Comparison of ENCODE assay signal across 10 cellular contexts in the genomic region with DNA sequence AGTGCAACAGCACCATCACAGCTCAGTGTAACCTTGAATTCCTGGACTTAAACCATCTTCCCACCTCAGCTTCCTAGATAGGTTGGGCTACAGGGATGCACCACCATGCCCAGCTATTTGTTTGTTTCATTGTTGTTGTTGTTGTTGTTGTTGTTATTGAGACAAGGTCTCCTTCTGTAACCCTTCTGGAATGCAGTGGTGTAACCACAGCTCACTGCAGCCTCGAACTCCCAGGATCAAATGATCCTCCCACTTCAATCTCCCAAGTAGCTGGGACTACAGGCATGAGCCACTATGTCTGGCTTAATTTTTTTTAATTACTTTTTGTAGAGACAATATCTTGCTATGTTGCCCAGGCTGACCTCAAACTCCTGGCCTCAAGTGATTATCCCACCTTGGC. TPM values are rescaled to one million over a fixed set of nuclear protein-coding genes. Genes with fewer than 3 reads are reported as not detected.
DNase-seq lines count a peak whose midpoint lies in the region; ATAC-seq, FAIRE-seq and TF ChIP-seq lines count a peak whose summit lies in the region.
"Had no signal": no experiment of that assay in that cellular context is flagged by ENCODE, and none has a peak within 500 bp of the region (broad histone marks: within the 10 kb centered on the region; RNA-seq: fewer than 3 reads in every experiment).

No MANE protein-coding gene starts in this region.

- H3K9me3 Mint-ChIP-seq in CD4-positive, alpha-beta memory T cell = no peaks in the 10 kb centered on the region
- H3K9me3 Mint-ChIP-seq in osteocyte (ENCODE audit: unreplicated experiment) = no peaks in the 10 kb centered on the region

- FAIRE-seq in D721Med (lab: Jason Lieb, UNC) = no peak

- H3K27me3 Mint-ChIP-seq in CD4-positive, alpha-beta memory T cell = no peaks in the 10 kb centered on the region
- no peaks in the 10 kb centered on the region for H3K27me3 Mint-ChIP-seq in osteocyte (ENCODE audit: unreplicated experiment)

- no peak overlapping the region for H3K4me3 ChIP-seq in CD4-positive, alpha-beta memory T cell (ENCODE audit: low read length in 2 of 2)
- peak overlapping the region; percentile 59; the same call in 1 of the 2 replicates for H3K4me3 ChIP-seq in MM.1S (ENCODE audit: low read length)
- no peak overlapping the region for H3K4me3 ChIP-seq in colonic mucosa

- H3K27ac ChIP-seq in CD4-positive, alpha-beta memory T cell (ENCODE audit: low read depth, low read length) = peak overlapping the region; percentile 54
- H3K27ac ChIP-seq in MM.1S (ENCODE audit: low read length) (no peak overlapping the region; the same call in 1 of the 2 replicates), colonic mucosa (peak overlapping the region; percentile 87)

- H3K9me3 ChIP-seq in CD4-positive, alpha-beta memory T cell (ENCODE audit: control insufficient read depth in 1 of 2, low read length in 2 of 2) = no peaks in the 10 kb centered on the region
- no peaks in the 10 kb centered on the region for H3K9me3 ChIP-seq in MM.1S (replicated peaks; ENCODE audit: insufficient read depth, low read length)
- H3K9me3 ChIP-seq in colonic mucosa = no peaks in the 10 kb centered on the region

- no peak for ATAC-seq in GM21717 (IDR thresholded peaks at IDR 0.05; ENCODE audit: unreplicated experiment)

- peak overlapping the region in 1 of 8 donors; percentile 93 for H3K4me3 Mint-ChIP-seq in CD4-positive, alpha-beta memory T cell
- H3K4me3 Mint-ChIP-seq in osteocyte (ENCODE audit: unreplicated experiment) = no peak overlapping the region

- H3K36me3 Mint-ChIP-seq in CD4-positive, alpha-beta memory T cell = peaks cover 0 to 5% of the 10 kb centered on the region in 2 donors
- H3K36me3 Mint-ChIP-seq in osteocyte (ENCODE audit: unreplicated experiment) = no peaks in the 10 kb centered on the region

- TF ChIP-seq CTCF in MM.1S (IDR thresholded peaks at IDR 0.05; ENCODE audit: low read length) = no peak
- no peak for TF ChIP-seq CTCF in colonic mucosa (IDR thresholded peaks at IDR 0.05)
- no peak for TF ChIP-seq CTCF in osteocyte (IDR thresholded peaks at IDR 0.05)
- TF ChIP-seq CTCF in D721Med (IDR thresholded peaks at IDR 0.05; ENCODE audit: insufficient read depth, missing control alignments) = no peak

- H4K20me1 ChIP-seq in MM.1S (ENCODE audit: insufficient read depth, low read length) = no peaks in the 10 kb centered on the region

- peaks cover 10 to 37% (median 18%) of the 10 kb centered on the region in 4 donors for H3K4me1 Mint-ChIP-seq in CD4-positive, alpha-beta memory T cell
- H3K4me1 Mint-ChIP-seq in osteocyte (ENCODE audit: unreplicated experiment) = peaks cover 25% of the 10 kb centered on the region

- H3K4me2 ChIP-seq in MM.1S (ENCODE audit: low read depth, low read length) = peak overlapping the region; percentile 79; the same call in 1 of the 2 replicates

- intact Hi-C loops in CD4-positive, alpha-beta memory T cell (cut with micrococcal nuclease) = loop anchor here (2.0 to 5.0 kb wide), 2 partner anchors 15 to 393 kb away; a partner anchor contains a TSS
- intact Hi-C loops in colonic mucosa (cut with DNase I) = no loop called here

- no peaks in the 10 kb centered on the region for H3K9me2 ChIP-seq in MM.1S (replicated peaks; ENCODE audit: insufficient read depth, low read length)

- CTCF ChIA-PET in CD4-positive, alpha-beta memory T cell (lab: Charles Lee; ENCODE audit: partially characterized antibody) = interaction anchor here (0.9 to 19.9 kb wide), 7 partner anchors 9 to 44 kb away, joined by 3 to 458 read pairs (median 10); a partner anchor contains a TSS

- H3K36me3 ChIP-seq in CD4-positive, alpha-beta memory T cell (ENCODE audit: insufficient read depth, low read length) = no peaks in the 10 kb centered on the region
- no peaks in the 10 kb centered on the region for H3K36me3 ChIP-seq in MM.1S (replicated peaks; ENCODE audit: insufficient read depth, low read length)
- no peaks in the 10 kb centered on the region for H3K36me3 ChIP-seq in colonic mucosa

- H2AFZ ChIP-seq in MM.1S (ENCODE audit: low read length) = peak overlapping the region; percentile 72; the same call in 1 of the 2 replicates

- H3K79me2 ChIP-seq in MM.1S (ENCODE audit: low read length) = peaks cover 27% of the 10 kb centered on the region

- H3K4me1 ChIP-seq in CD4-positive, alpha-beta memory T cell (ENCODE audit: insufficient read depth, low read length) = peaks cover 18% of the 10 kb centered on the region
- H3K4me1 ChIP-seq in MM.1S (ENCODE audit: low read length) = peaks cover 8% of the 10 kb centered on the region
- H3K4me1 ChIP-seq in colonic mucosa = no peaks in the 10 kb centered on the region

- POLR2A ChIA-PET in CD4-positive, alpha-beta memory T cell (lab: Charles Lee; ENCODE audit: partially characterized antibody) = interaction anchor here (1.4 to 9.8 kb wide), 8 partner anchors 10 to 44 kb away, joined by 3 to 284 read pairs (median 19); a partner anchor contains a TSS

- no peak for DNase-seq in CD4-positive, alpha-beta memory T cell
- no peak for DNase-seq in MM.1S
- no peak for DNase-seq in colonic mucosa
- DNase-seq in osteocyte (ENCODE audit: extremely low spot score, unreplicated experiment) = no peak
- no peak for DNase-seq in NCI-H2081 treated with DMSO at 0.1 percent for 48 hours (lab: John Stamatoyannopoulos, UW)
- no peak for DNase-seq in NCI-H2196 (lab: John Stamatoyannopoulos, UW; ENCODE audit: unreplicated experiment)
- DNase-seq in D721Med (ENCODE audit: insufficient read length, low spot score) = no peak
- DNase-seq: NCI-H2171 treated with DMSO at 0.1 percent for 48 hours had no signal

- no peak overlapping the region for H3K9ac ChIP-seq in MM.1S (ENCODE audit: low read length)
- H3K9ac ChIP-seq in colonic mucosa (ENCODE audit: low read depth in 2 of 2, low read length in 2 of 2) = no peak overlapping the region

- peaks cover 6% of the 10 kb centered on the region; the same call in 1 of the 2 replicates for H3F3A ChIP-seq in MM.1S (ENCODE audit: insufficient read depth, low read length)

- H3K27ac Mint-ChIP-seq in CD4-positive, alpha-beta memory T cell = peak overlapping the region; percentile 86 to 98 (median 96)
- peak overlapping the region; percentile 96 for H3K27ac Mint-ChIP-seq in osteocyte (ENCODE audit: unreplicated experiment)

- no peaks in the 10 kb centered on the region for H3K27me3 ChIP-seq in CD4-positive, alpha-beta memory T cell (ENCODE audit: insufficient read depth, low read length)
- no peaks in the 10 kb centered on the region for H3K27me3 ChIP-seq in MM.1S (replicated peaks; ENCODE audit: insufficient read depth, low read length)
- H3K27me3 ChIP-seq in colonic mucosa = no peaks in the 10 kb centered on the region

RNA-seq across cellular contexts. Expression of a gene that starts 1.2 kb away (rescaled TPM):
- total RNA-seq in CD4-positive, alpha-beta memory T cell = 10 to 100 TPM; 27.2 TPM
- 1 to 10 TPM; 4.6 to 6.5 TPM for polyA plus RNA-seq in CD4-positive, alpha-beta memory T cell
- total RNA-seq in colonic mucosa = 10 to 100 TPM in 1 of 2 donors, 1 to 10 TPM in 1; 7.3 to 21.1 TPM
- total RNA-seq in osteocyte = 12.1 and 14.5 TPM in 2 replicates

RNA-seq across cellular contexts. Expression of a gene that starts 9.1 kb away (rescaled TPM):
- 10 to 100 TPM; 17.5 to 19.5 TPM for total RNA-seq in CD4-positive, alpha-beta memory T cell
- polyA plus RNA-seq in CD4-positive, alpha-beta memory T cell = 1 to 10 TPM in 1 of 2 donors, under 1 TPM in 1; 0.41 to 1.8 TPM
- total RNA-seq in colonic mucosa (1 to 10 TPM; 4.8 to 7.0 TPM), osteocyte (41.9 and 42.8 TPM in 2 replicates)

RNA-seq across cellular contexts. Expression of a gene that starts 29.9 kb away (rescaled TPM):
- 1 to 10 TPM; 1.2 to 3.0 TPM for total RNA-seq in CD4-positive, alpha-beta memory T cell
- polyA plus RNA-seq in CD4-positive, alpha-beta memory T cell = not detected
- total RNA-seq in colonic mucosa (100 to 1,000 TPM; 261 to 273 TPM), osteocyte (not detected in 2 replicates)
- total RNA-seq: SK-MEL-5 had no signal

RNA-seq across cellular contexts. Expression of a gene that starts 31.3 kb away (rescaled TPM):
- total RNA-seq in CD4-positive, alpha-beta memory T cell = 100 to 1,000 TPM; 399 to 424 TPM
- polyA plus RNA-seq in CD4-positive, alpha-beta memory T cell = 10 to 100 TPM; 78.4 to 91.7 TPM
- total RNA-seq in colonic mucosa (100 to 1,000 TPM; 161 to 181 TPM), osteocyte (154 and 161 TPM in 2 replicates)

RNA-seq across cellular contexts. Expression of a gene that starts 48.5 kb away (rescaled TPM):
- total RNA-seq in CD4-positive, alpha-beta memory T cell = 10 to 100 TPM in 1 of 2 experiments, 1 to 10 TPM in 1; 9.7 to 11.6 TPM
- under 1 TPM in 1 of 2 donors, not detected in 1; 0.38 TPM for polyA plus RNA-seq in CD4-positive, alpha-beta memory T cell
- 100 to 1,000 TPM; 107 to 123 TPM for total RNA-seq in colonic mucosa
- total RNA-seq in osteocyte = 591 and 603 TPM in 2 replicates

Comparison
In these comparisons a context has a peak if more than half of its experiments do, and no peak if none do; other contexts are left out.
1. RNA of a gene that starts 29.9 kb away (total RNA-seq): 261 to 273 TPM in colonic mucosa; 1.2 to 3.0 TPM in CD4-positive, alpha-beta memory T cell and not detected in osteocyte; every median in the first group is over 10 times any median in the second.